ENCODE assay signal across 8 cellular contexts in genomic region chr15:37101634-37102314, GRCh38. TPM values are rescaled to one million over a fixed set of nuclear protein-coding genes. Genes with fewer than 3 reads are reported as not detected.
DNase-seq lines count a peak whose midpoint lies in the region; ATAC-seq and TF ChIP-seq lines count a peak whose summit lies in the region.

No MANE protein-coding gene starts in this region.

- H3K4me3 Mint-ChIP-seq in activated T-helper 1 cell treated with anti-CD3 and anti-CD28 coated beads, Interleukin-12 subunit alpha, Interleukin-12 subunit beta, Interleukin-2, Interleukin-4 antibody, amounts not matched to agents 30 ng/mL and 10 ng/mL and 1 ng/mL, durations not matched to agents 14 hours and 24 hours and 36 hours, result peak overlapping the region; percentile 89
- H3K4me3 Mint-ChIP-seq in glutamatergic neuron (ENCODE audit: unreplicated experiment), result peak overlapping the region; percentile 97

- peak; percentile 48 for DNase-seq in stimulated activated CD4-positive, alpha-beta T cell treated with anti-CD3 and anti-CD28 coated beads, Interleukin-15, amount 100 ng/mL, for 24 hours
- DNase-seq in stimulated activated CD4-positive, alpha-beta T cell treated with anti-CD3 and anti-CD28 coated beads, Interleukin-12 subunit alpha, Interleukin-12 subunit beta, amount 100 ng/mL, for 4 hours, result no peak
- DNase-seq in NCI-H2196 treated with DMSO at 0.1 percent for 48 hours (lab: John Stamatoyannopoulos, UW; ENCODE audit: unreplicated experiment) (peak; percentile 20), glutamatergic neuron (peak; percentile 75), nucleus accumbens (lab: John Stamatoyannopoulos, UW) (peak in 42 of 56 donors; percentile 42 to 83 (median 68))
- no peak for DNase-seq in activated T-helper 1 cell treated with anti-CD3 and anti-CD28 coated beads, Interleukin-12 subunit alpha, Interleukin-12 subunit beta, Interleukin-2, Interleukin-4 antibody, amounts not matched to agents 30 ng/mL and 10 ng/mL and 1 ng/mL, durations not matched to agents 14 hours and 24 hours and 36 hours (ENCODE audit: low spot score)

- H3K27me3 Mint-ChIP-seq in activated T-helper 1 cell treated with anti-CD3 and anti-CD28 coated beads, Interleukin-12 subunit alpha, Interleukin-12 subunit beta, Interleukin-2, Interleukin-4 antibody, amounts not matched to agents 30 ng/mL and 10 ng/mL and 1 ng/mL, durations not matched to agents 14 hours and 24 hours and 36 hours (ENCODE audit: insufficient read depth), result peaks cover 88% of the 10 kb centered on the region
- H3K27me3 Mint-ChIP-seq in glutamatergic neuron (ENCODE audit: unreplicated experiment), result peaks cover 53% of the 10 kb centered on the region

- peak; percentile 47 for ATAC-seq in HG02852 (IDR thresholded peaks at IDR 0.05; ENCODE audit: unreplicated experiment)
- no peak for ATAC-seq in activated CD4-positive, CD25-positive, alpha-beta regulatory T cell treated with anti-CD3 and anti-CD28 coated beads, Interleukin-2, amount 50 U/mL, for 24 hours

- peaks cover 9% of the 10 kb centered on the region for H3K9me3 Mint-ChIP-seq in activated T-helper 1 cell treated with anti-CD3 and anti-CD28 coated beads, Interleukin-12 subunit alpha, Interleukin-12 subunit beta, Interleukin-2, Interleukin-4 antibody, amounts not matched to agents 30 ng/mL and 10 ng/mL and 1 ng/mL, durations not matched to agents 14 hours and 24 hours and 36 hours
- peaks cover 28% of the 10 kb centered on the region for H3K9me3 Mint-ChIP-seq in glutamatergic neuron (ENCODE audit: unreplicated experiment)

- peaks cover 24% of the 10 kb centered on the region for H3K4me1 Mint-ChIP-seq in activated T-helper 1 cell treated with anti-CD3 and anti-CD28 coated beads, Interleukin-12 subunit alpha, Interleukin-12 subunit beta, Interleukin-2, Interleukin-4 antibody, amounts not matched to agents 30 ng/mL and 10 ng/mL and 1 ng/mL, durations not matched to agents 14 hours and 24 hours and 36 hours (ENCODE audit: low read depth)
- peaks cover 12% of the 10 kb centered on the region for H3K4me1 Mint-ChIP-seq in glutamatergic neuron (ENCODE audit: low read depth, unreplicated experiment)

- TF ChIP-seq CTCF in glutamatergic neuron (IDR thresholded peaks at IDR 0.05; ENCODE audit: partially characterized antibody, unreplicated experiment), result no peak

- intact Hi-C loops in activated T-helper 1 cell treated with anti-CD3 and anti-CD28 coated beads, Interleukin-12 subunit alpha, Interleukin-12 subunit beta, Interleukin-2, Interleukin-4 antibody, amounts not matched to agents 30 ng/mL and 10 ng/mL and 1 ng/mL, durations not matched to agents 14 hours and 24 hours and 36 hours (cut with micrococcal nuclease), result loop anchor here (1.0 to 2.0 kb wide), 2 partner anchors 8 to 219 kb away; no protein-coding TSS in a partner anchor

- peaks cover 11% of the 10 kb centered on the region for H3K36me3 Mint-ChIP-seq in activated T-helper 1 cell treated with anti-CD3 and anti-CD28 coated beads, Interleukin-12 subunit alpha, Interleukin-12 subunit beta, Interleukin-2, Interleukin-4 antibody, amounts not matched to agents 30 ng/mL and 10 ng/mL and 1 ng/mL, durations not matched to agents 14 hours and 24 hours and 36 hours (ENCODE audit: low read depth)
- H3K36me3 Mint-ChIP-seq in glutamatergic neuron (ENCODE audit: unreplicated experiment), result no peaks in the 10 kb centered on the region

- no peak overlapping the region for H3K27ac Mint-ChIP-seq in activated T-helper 1 cell treated with anti-CD3 and anti-CD28 coated beads, Interleukin-12 subunit alpha, Interleukin-12 subunit beta, Interleukin-2, Interleukin-4 antibody, amounts not matched to agents 30 ng/mL and 10 ng/mL and 1 ng/mL, durations not matched to agents 14 hours and 24 hours and 36 hours
- H3K27ac Mint-ChIP-seq in glutamatergic neuron (ENCODE audit: unreplicated experiment), result no peak overlapping the region

RNA-seq across cellular contexts. Expression of gene MEIS2, which starts 1.4 kb away (rescaled TPM):
- not detected in 2 replicates for total RNA-seq in activated T-helper 1 cell treated with anti-CD3 and anti-CD28 coated beads, Interleukin-12 subunit alpha, Interleukin-12 subunit beta, Interleukin-2, Interleukin-4 antibody, amounts not matched to agents 30 ng/mL and 10 ng/mL and 1 ng/mL, durations not matched to agents 14 hours and 24 hours and 36 hours
- total RNA-seq in glutamatergic neuron (ENCODE audit: unreplicated experiment), result 6.0 TPM

Comparison
In these comparisons a context has a peak if more than half of its experiments do, and no peak if none do; other contexts are left out.
1. DNase-seq: peak in stimulated activated CD4-positive, alpha-beta T cell treated with anti-CD3 and anti-CD28 coated beads, Interleukin-15, amount 100 ng/mL, for 24 hours (single experiment), NCI-H2196 treated with DMSO at 0.1 percent for 48 hours (single experiment), glutamatergic neuron (single experiment) and nucleus accumbens (42 of 56); none in stimulated activated CD4-positive, alpha-beta T cell treated with anti-CD3 and anti-CD28 coated beads, Interleukin-12 subunit alpha, Interleukin-12 subunit beta, amount 100 ng/mL, for 4 hours (single experiment) and activated T-helper 1 cell treated with anti-CD3 and anti-CD28 coated beads, Interleukin-12 subunit alpha, Interleukin-12 subunit beta, Interleukin-2, Interleukin-4 antibody, amounts not matched to agents 30 ng/mL and 10 ng/mL and 1 ng/mL, durations not matched to agents 14 hours and 24 hours and 36 hours (single experiment).